In the genomic region with DNA sequence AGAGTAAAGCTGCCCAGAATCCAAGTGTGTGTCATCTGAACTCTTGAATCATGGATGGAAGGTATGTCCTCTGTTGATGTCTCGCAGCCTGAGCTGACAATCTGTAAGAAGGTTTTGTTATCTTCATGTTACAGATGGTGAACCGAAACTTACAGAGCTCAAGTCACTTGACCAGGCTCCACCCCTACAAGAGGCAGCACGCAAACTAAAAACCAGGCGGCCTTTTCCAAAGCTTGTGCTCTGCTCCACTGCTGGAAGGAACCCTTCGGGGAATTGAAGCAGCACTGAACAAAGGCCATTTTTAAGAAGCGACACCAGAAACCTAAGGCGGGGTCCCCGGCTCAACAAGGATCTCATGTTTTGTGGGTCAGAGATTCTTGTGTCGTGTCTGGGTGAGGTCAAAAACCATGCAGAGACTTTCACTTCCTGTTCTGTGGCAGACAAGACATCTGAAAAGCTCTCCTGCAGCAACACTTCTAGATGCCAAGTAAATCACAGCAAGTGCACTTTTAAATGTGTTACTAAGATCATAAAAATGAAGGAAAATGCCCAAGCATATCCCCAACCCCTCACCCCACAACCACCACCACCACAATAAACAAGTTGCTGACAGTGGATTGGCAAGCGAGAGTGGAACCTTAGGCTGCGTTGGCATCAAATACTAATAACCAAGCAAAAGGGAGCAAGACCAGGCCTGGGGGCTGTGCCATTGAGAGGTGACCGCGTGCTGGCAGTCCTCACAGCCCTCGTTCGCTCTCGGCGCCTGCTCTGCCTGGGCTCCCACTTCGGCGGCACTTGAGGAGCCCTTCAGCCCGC, we compare ENCODE assay signal across 1 cellular context.
TF ChIP-seq lines count a peak whose summit lies in the region.

No MANE protein-coding gene starts in this region.

TF ChIP-seq in K562, 482 proteins besides CTCF, POLR2A, EP300 and RAD21 (continued from another document and continues in another):
- TF ChIP-seq ETV5 (CRISPR knock-in tag; IDR thresholded peaks at IDR 0.05; ENCODE audit: low read depth) (no peak; the same call in 1 of the 2 replicates), PHF20 (IDR thresholded peaks at IDR 0.05; ENCODE audit: partially characterized antibody) (peak; percentile 27), ZNF75A (CRISPR knock-in tag; IDR thresholded peaks at IDR 0.05) (0 out of 2 replicates have a peak, but pooled peaks have one; percentile 7), ZZZ3 (IDR thresholded peaks at IDR 0.05) (no peak), ZNF165 (CRISPR knock-in tag; IDR thresholded peaks at IDR 0.05; ENCODE audit: borderline replicate concordance) (no peak), POLR3G (IDR thresholded peaks at IDR 0.05; ENCODE audit: extremely low read depth, insufficient read length, insufficient replicate concordance) (no peak), PHF8 (IDR thresholded peaks at IDR 0.05; ENCODE audit: borderline replicate concordance, low read length) (peak; percentile 18; the same call in 1 of the 2 replicates), MTA1 (IDR thresholded peaks at IDR 0.05; ENCODE audit: borderline replicate concordance) (no peak), TAF7 (tag; IDR thresholded peaks at IDR 0.05) (no peak; the same call in 1 of the 2 replicates), ZFP30 (CRISPR knock-in tag; IDR thresholded peaks at IDR 0.05; ENCODE audit: borderline replicate concordance) (no peak), ELF4 (CRISPR knock-in tag; IDR thresholded peaks at IDR 0.05) (no peak), RBM25 (IDR thresholded peaks at IDR 0.05; ENCODE audit: low read depth, low read length, severe bottlenecking) (no peak), PURB (CRISPR knock-in tag; IDR thresholded peaks at IDR 0.05; ENCODE audit: low read depth) (no peak), ZNF589 (CRISPR knock-in tag; IDR thresholded peaks at IDR 0.05; ENCODE audit: low read depth) (peak; percentile 18; the same call in 1 of the 2 replicates), STAT5A (IDR thresholded peaks at IDR 0.05; ENCODE audit: borderline replicate concordance, low read length) (peak; percentile 41; the same call in 1 of the 2 replicates), DACH1 (IDR thresholded peaks at IDR 0.05; ENCODE audit: partially characterized antibody) (no peak), ZNF764 (CRISPR knock-in tag; IDR thresholded peaks at IDR 0.05; ENCODE audit: low read depth) (no peak), CBX5 (IDR thresholded peaks at IDR 0.05; ENCODE audit: borderline replicate concordance, low read depth) (no peak), CSDE1 (IDR thresholded peaks at IDR 0.05) (no peak), MED1 (CRISPR knock-in tag; IDR thresholded peaks at IDR 0.05; ENCODE audit: borderline replicate concordance) (no peak), MEF2D (tag; conservative IDR thresholded peaks at IDR 0.05; ENCODE audit: low read depth) (peak; percentile 71), ZNF224 (CRISPR knock-in tag; IDR thresholded peaks at IDR 0.05) (no peak), NCOA4 (IDR thresholded peaks at IDR 0.05; ENCODE audit: partially characterized antibody) (no peak), ESRRA (IDR thresholded peaks at IDR 0.05; ENCODE audit: borderline replicate concordance, low read depth) (no peak), LCOR (CRISPR knock-in tag; IDR thresholded peaks at IDR 0.05) (0 out of 2 replicates have a peak, but pooled peaks have one; percentile 52), KLF6 (CRISPR knock-in tag; IDR thresholded peaks at IDR 0.05; ENCODE audit: borderline replicate concordance) (0 out of 2 replicates have a peak, but pooled peaks have one; percentile 53), EGR1 (conservative IDR thresholded peaks at IDR 0.05) (no peak), PHB (CRISPR knock-in tag; IDR thresholded peaks at IDR 0.05) (no peak), CBX1 (IDR thresholded peaks at IDR 0.05; ENCODE audit: low read depth) (no peak), BRD4 (IDR thresholded peaks at IDR 0.05) (no peak), KAT2B (IDR thresholded peaks at IDR 0.05; ENCODE audit: low read depth, low read length) (no peak), DNMT1 (IDR thresholded peaks at IDR 0.05) (no peak), DDX20 (tag; IDR thresholded peaks at IDR 0.05; ENCODE audit: low read depth) (0 out of 2 replicates have a peak, but pooled peaks have one; percentile 44), TRIM24 (IDR thresholded peaks at IDR 0.05) (peak in 1 of 2 experiments; percentile 39; a peak in 1 of 4 replicates), GTF2E2 (tag; IDR thresholded peaks at IDR 0.05) (no peak)
- TF ChIP-seq, protein P1, sequence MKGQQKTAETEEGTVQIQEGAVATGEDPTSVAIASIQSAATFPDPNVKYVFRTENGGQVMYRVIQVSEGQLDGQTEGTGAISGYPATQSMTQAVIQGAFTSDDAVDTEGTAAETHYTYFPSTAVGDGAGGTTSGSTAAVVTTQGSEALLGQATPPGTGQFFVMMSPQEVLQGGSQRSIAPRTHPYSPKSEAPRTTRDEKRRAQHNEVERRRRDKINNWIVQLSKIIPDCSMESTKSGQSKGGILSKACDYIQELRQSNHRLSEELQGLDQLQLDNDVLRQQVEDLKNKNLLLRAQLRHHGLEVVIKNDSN (CRISPR knock-in tag; IDR thresholded peaks at IDR 0.05) = no peak
- TF ChIP-seq, protein P2, sequence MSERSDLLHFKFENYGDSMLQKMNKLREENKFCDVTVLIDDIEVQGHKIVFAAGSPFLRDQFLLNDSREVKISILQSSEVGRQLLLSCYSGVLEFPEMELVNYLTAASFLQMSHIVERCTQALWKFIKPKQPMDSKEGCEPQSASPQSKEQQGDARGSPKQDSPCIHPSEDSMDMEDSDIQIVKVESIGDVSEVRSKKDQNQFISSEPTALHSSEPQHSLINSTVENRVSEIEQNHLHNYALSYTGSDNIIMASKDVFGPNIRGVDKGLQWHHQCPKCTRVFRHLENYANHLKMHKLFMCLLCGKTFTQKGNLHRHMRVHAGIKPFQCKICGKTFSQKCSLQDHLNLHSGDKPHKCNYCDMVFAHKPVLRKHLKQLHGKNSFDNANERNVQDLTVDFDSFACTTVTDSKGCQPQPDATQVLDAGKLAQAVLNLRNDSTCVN (CRISPR knock-in tag; IDR thresholded peaks at IDR 0.05) = no peak
- TF ChIP-seq, protein P3, sequence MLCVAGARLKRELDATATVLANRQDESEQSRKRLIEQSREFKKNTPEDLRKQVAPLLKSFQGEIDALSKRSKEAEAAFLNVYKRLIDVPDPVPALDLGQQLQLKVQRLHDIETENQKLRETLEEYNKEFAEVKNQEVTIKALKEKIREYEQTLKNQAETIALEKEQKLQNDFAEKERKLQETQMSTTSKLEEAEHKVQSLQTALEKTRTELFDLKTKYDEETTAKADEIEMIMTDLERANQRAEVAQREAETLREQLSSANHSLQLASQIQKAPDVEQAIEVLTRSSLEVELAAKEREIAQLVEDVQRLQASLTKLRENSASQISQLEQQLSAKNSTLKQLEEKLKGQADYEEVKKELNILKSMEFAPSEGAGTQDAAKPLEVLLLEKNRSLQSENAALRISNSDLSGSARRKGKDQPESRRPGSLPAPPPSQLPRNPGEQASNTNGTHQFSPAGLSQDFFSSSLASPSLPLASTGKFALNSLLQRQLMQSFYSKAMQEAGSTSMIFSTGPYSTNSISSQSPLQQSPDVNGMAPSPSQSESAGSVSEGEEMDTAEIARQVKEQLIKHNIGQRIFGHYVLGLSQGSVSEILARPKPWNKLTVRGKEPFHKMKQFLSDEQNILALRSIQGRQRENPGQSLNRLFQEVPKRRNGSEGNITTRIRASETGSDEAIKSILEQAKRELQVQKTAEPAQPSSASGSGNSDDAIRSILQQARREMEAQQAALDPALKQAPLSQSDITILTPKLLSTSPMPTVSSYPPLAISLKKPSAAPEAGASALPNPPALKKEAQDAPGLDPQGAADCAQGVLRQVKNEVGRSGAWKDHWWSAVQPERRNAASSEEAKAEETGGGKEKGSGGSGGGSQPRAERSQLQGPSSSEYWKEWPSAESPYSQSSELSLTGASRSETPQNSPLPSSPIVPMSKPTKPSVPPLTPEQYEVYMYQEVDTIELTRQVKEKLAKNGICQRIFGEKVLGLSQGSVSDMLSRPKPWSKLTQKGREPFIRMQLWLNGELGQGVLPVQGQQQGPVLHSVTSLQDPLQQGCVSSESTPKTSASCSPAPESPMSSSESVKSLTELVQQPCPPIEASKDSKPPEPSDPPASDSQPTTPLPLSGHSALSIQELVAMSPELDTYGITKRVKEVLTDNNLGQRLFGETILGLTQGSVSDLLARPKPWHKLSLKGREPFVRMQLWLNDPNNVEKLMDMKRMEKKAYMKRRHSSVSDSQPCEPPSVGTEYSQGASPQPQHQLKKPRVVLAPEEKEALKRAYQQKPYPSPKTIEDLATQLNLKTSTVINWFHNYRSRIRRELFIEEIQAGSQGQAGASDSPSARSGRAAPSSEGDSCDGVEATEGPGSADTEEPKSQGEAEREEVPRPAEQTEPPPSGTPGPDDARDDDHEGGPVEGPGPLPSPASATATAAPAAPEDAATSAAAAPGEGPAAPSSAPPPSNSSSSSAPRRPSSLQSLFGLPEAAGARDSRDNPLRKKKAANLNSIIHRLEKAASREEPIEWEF (CRISPR knock-in tag; IDR thresholded peaks at IDR 0.05) = no peak
- TF ChIP-seq, protein P4, sequence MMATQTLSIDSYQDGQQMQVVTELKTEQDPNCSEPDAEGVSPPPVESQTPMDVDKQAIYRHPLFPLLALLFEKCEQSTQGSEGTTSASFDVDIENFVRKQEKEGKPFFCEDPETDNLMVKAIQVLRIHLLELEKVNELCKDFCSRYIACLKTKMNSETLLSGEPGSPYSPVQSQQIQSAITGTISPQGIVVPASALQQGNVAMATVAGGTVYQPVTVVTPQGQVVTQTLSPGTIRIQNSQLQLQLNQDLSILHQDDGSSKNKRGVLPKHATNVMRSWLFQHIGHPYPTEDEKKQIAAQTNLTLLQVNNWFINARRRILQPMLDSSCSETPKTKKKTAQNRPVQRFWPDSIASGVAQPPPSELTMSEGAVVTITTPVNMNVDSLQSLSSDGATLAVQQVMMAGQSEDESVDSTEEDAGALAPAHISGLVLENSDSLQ (IDR thresholded peaks at IDR 0.05) = peak; percentile 54; the same call in 1 of the 2 replicates
- TF ChIP-seq, protein P5, sequence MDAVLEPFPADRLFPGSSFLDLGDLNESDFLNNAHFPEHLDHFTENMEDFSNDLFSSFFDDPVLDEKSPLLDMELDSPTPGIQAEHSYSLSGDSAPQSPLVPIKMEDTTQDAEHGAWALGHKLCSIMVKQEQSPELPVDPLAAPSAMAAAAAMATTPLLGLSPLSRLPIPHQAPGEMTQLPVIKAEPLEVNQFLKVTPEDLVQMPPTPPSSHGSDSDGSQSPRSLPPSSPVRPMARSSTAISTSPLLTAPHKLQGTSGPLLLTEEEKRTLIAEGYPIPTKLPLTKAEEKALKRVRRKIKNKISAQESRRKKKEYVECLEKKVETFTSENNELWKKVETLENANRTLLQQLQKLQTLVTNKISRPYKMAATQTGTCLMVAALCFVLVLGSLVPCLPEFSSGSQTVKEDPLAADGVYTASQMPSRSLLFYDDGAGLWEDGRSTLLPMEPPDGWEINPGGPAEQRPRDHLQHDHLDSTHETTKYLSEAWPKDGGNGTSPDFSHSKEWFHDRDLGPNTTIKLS (IDR thresholded peaks at IDR 0.05; ENCODE audit: borderline replicate concordance, low read depth) = no peak
- TF ChIP-seq, protein P6, sequence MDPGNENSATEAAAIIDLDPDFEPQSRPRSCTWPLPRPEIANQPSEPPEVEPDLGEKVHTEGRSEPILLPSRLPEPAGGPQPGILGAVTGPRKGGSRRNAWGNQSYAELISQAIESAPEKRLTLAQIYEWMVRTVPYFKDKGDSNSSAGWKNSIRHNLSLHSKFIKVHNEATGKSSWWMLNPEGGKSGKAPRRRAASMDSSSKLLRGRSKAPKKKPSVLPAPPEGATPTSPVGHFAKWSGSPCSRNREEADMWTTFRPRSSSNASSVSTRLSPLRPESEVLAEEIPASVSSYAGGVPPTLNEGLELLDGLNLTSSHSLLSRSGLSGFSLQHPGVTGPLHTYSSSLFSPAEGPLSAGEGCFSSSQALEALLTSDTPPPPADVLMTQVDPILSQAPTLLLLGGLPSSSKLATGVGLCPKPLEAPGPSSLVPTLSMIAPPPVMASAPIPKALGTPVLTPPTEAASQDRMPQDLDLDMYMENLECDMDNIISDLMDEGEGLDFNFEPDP (CRISPR knock-in tag; IDR thresholded peaks at IDR 0.05) = no peak
- TF ChIP-seq, protein P7, sequence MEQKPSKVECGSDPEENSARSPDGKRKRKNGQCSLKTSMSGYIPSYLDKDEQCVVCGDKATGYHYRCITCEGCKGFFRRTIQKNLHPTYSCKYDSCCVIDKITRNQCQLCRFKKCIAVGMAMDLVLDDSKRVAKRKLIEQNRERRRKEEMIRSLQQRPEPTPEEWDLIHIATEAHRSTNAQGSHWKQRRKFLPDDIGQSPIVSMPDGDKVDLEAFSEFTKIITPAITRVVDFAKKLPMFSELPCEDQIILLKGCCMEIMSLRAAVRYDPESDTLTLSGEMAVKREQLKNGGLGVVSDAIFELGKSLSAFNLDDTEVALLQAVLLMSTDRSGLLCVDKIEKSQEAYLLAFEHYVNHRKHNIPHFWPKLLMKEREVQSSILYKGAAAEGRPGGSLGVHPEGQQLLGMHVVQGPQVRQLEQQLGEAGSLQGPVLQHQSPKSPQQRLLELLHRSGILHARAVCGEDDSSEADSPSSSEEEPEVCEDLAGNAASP (IDR thresholded peaks at IDR 0.05) = no peak
- TF ChIP-seq, protein P8, sequence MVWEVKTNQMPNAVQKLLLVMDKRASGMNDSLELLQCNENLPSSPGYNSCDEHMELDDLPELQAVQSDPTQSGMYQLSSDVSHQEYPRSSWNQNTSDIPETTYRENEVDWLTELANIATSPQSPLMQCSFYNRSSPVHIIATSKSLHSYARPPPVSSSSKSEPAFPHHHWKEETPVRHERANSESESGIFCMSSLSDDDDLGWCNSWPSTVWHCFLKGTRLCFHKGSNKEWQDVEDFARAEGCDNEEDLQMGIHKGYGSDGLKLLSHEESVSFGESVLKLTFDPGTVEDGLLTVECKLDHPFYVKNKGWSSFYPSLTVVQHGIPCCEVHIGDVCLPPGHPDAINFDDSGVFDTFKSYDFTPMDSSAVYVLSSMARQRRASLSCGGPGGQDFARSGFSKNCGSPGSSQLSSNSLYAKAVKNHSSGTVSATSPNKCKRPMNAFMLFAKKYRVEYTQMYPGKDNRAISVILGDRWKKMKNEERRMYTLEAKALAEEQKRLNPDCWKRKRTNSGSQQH (CRISPR knock-in tag; IDR thresholded peaks at IDR 0.05) = no peak
- TF ChIP-seq, protein P9, sequence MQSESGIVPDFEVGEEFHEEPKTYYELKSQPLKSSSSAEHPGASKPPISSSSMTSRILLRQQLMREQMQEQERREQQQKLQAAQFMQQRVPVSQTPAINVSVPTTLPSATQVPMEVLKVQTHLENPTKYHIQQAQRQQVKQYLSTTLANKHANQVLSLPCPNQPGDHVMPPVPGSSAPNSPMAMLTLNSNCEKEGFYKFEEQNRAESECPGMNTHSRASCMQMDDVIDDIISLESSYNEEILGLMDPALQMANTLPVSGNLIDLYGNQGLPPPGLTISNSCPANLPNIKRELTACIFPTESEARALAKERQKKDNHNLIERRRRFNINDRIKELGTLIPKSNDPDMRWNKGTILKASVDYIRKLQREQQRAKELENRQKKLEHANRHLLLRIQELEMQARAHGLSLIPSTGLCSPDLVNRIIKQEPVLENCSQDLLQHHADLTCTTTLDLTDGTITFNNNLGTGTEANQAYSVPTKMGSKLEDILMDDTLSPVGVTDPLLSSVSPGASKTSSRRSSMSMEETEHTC (IDR thresholded peaks at IDR 0.05) = peak; percentile 87; the same call in 1 of the 2 replicates
- TF ChIP-seq, protein P10, sequence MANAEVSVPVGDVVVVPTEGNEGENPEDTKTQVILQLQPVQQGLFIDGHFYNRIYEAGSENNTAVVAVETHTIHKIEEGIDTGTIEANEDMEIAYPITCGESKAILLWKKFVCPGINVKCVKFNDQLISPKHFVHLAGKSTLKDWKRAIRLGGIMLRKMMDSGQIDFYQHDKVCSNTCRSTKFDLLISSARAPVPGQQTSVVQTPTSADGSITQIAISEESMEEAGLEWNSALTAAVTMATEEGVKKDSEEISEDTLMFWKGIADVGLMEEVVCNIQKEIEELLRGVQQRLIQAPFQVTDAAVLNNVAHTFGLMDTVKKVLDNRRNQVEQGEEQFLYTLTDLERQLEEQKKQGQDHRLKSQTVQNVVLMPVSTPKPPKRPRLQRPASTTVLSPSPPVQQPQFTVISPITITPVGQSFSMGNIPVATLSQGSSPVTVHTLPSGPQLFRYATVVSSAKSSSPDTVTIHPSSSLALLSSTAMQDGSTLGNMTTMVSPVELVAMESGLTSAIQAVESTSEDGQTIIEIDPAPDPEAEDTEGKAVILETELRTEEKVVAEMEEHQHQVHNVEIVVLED (CRISPR knock-in tag; IDR thresholded peaks at IDR 0.05) = no peak
